In genomic region chr14:105952826-105953225, GRCh38 we compare ENCODE assay signal across 9 cellular contexts.
"Had no signal": no experiment of that assay in that cellular context is flagged by ENCODE, and none has a peak within 500 bp of the region (broad histone marks: within the 10 kb centered on the region; RNA-seq: fewer than 3 reads in every experiment).

No MANE protein-coding gene starts in this region.

- H3K4me3 ChIP-seq: GM23248, GM23338, HAP-1 had no signal

- H2AFZ ChIP-seq: GM23248, GM23338 had no signal

- H3K9me3 ChIP-seq: HAP-1 had no signal

- H3K9ac ChIP-seq: GM23248 had no signal

- ATAC-seq: GM23338, HCT116 had no signal

- H3K4me2 ChIP-seq: GM23338 had no signal

- H3K4me1 Mint-ChIP-seq: GM23338, H9 had no signal

- H3K4me1 ChIP-seq: HAP-1 had no signal

- H3K27ac ChIP-seq: GM23248 had no signal

- H3K36me3 ChIP-seq: HAP-1 had no signal

- H3K27ac Mint-ChIP-seq: GM23338, H9, HFFc6 had no signal

- DNase-seq: GM23248, GOT3, H7, H9, HCEC 1CT, HFFc6 had no signal

- H3K4me3 Mint-ChIP-seq: GM23338, H9, HFFc6 had no signal
